Comparison of ENCODE assay signal across 11 cellular contexts in the genomic region with DNA sequence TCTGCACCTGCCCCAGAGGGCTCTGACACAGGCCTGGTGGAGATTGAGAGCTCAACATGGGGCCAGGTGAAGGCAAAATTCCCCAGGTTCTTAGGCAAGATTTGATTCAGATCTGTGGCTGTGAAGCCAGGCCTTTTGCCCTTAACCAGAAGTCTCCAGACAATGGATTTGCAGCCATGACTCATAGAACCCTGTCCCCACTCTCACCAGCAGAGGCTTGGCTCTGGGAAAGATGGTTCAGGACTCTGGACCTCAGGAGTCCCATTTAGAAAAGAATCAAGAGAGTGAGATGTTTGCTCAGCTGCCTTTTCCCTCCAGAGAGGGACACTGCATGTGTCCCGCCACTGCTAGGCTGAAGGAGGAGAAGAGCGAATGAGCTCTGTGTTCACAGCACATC.
DNase-seq lines count a peak whose midpoint lies in the region; ATAC-seq, FAIRE-seq and TF ChIP-seq lines count a peak whose summit lies in the region.
"Had no signal": no experiment of that assay in that cellular context is flagged by ENCODE, and none has a peak within 500 bp of the region (broad histone marks: within the 10 kb centered on the region; RNA-seq: fewer than 3 reads in every experiment).

No MANE protein-coding gene starts in this region.

- peaks cover 65% of the 10 kb centered on the region for H3K4me1 Mint-ChIP-seq in central memory CD8-positive, alpha-beta T cell
- H3K4me1 Mint-ChIP-seq in progenitor cell of endocrine pancreas (ENCODE audit: low read depth): peaks cover 9% of the 10 kb centered on the region

- FAIRE-seq in GM12891 (lab: Jason Lieb, UNC): no peak
- FAIRE-seq: GM12878 had no signal

- peaks cover 5% of the 10 kb centered on the region for H3K36me3 Mint-ChIP-seq in central memory CD8-positive, alpha-beta T cell (ENCODE audit: insufficient read depth)
- no peaks in the 10 kb centered on the region for H3K36me3 Mint-ChIP-seq in progenitor cell of endocrine pancreas (ENCODE audit: insufficient read depth)

- TF ChIP-seq CTCF in progenitor cell of endocrine pancreas (IDR thresholded peaks at IDR 0.05; ENCODE audit: unreplicated experiment): no peak

- no peaks in the 10 kb centered on the region for H3K27me3 Mint-ChIP-seq in central memory CD8-positive, alpha-beta T cell
- H3K27me3 Mint-ChIP-seq in progenitor cell of endocrine pancreas: peaks cover 30% of the 10 kb centered on the region

- H3K9me3 Mint-ChIP-seq in central memory CD8-positive, alpha-beta T cell: no peaks in the 10 kb centered on the region
- H3K9me3 Mint-ChIP-seq in progenitor cell of endocrine pancreas (ENCODE audit: low read depth): no peaks in the 10 kb centered on the region

- DNase-seq in NCI-H748 (lab: John Stamatoyannopoulos, UW; ENCODE audit: unreplicated experiment) (peak; percentile 1), NCI-H748 treated with DMSO at 0.1 percent for 48 hours (lab: John Stamatoyannopoulos, UW) (no peak), NCI-H345 (lab: John Stamatoyannopoulos, UW) (peak; percentile 45), progenitor cell of endocrine pancreas (ENCODE audit: low spot score, unreplicated experiment) (no peak), GM12891 (ENCODE audit: insufficient read length, low spot score) (no peak)
- no peak for DNase-seq in central memory CD8-positive, alpha-beta T cell (ENCODE audit: low spot score in 2 of 2)
- DNase-seq: NCI-H187 treated with DMSO at 0.1 percent for 48 hours; stimulated activated CD4-positive, alpha-beta T cell treated with anti-CD3 and anti-CD28 coated beads, Interleukin-1b, Interleukin-23, amount 100 ng/mL, for 48 hours had no signal

- peak overlapping the region; percentile 73 for H3K4me3 Mint-ChIP-seq in central memory CD8-positive, alpha-beta T cell
- H3K4me3 Mint-ChIP-seq in progenitor cell of endocrine pancreas (ENCODE audit: low read depth): no peak overlapping the region

- peak overlapping the region; percentile 84 for H3K27ac Mint-ChIP-seq in central memory CD8-positive, alpha-beta T cell (ENCODE audit: low read depth)
- peak overlapping the region; percentile 9 for H3K27ac Mint-ChIP-seq in progenitor cell of endocrine pancreas

- ATAC-seq in central memory CD8-positive, alpha-beta T cell (replicated peaks; ENCODE audit: extremely low read depth, poor library complexity, severe bottlenecking): no peak
- no peak for ATAC-seq in GM21423 (IDR thresholded peaks at IDR 0.05; ENCODE audit: unreplicated experiment)
- no peak for ATAC-seq in HG03354 (IDR thresholded peaks at IDR 0.05; ENCODE audit: poor library complexity, severe bottlenecking, unreplicated experiment)
- ATAC-seq: GM12878 had no signal

- no peak for TF ChIP-seq POLR2A in GM12891 (IDR thresholded peaks at IDR 0.05; ENCODE audit: low read depth, low read length)

TF ChIP-seq in GM12891, 5 proteins besides CTCF, POLR2A, EP300 and RAD21:
- TF ChIP-seq POLR2AphosphoS5 (IDR thresholded peaks at IDR 0.05; ENCODE audit: low read depth, low read length) (no peak), PAX5 (IDR thresholded peaks at IDR 0.05; ENCODE audit: insufficient read depth, low read length, severe bottlenecking) (no peak), TAF1 (IDR thresholded peaks at IDR 0.05; ENCODE audit: low read depth, low read length) (no peak), SPI1 (IDR thresholded peaks at IDR 0.05; ENCODE audit: low read depth, low read length) (no peak)

Comparison
In these comparisons a context has a peak if more than half of its experiments do, and no peak if none do; other contexts are left out.
1. DNase-seq: peak in NCI-H748 (single experiment) and NCI-H345 (single experiment); none in NCI-H748 treated with DMSO at 0.1 percent for 48 hours (single experiment), central memory CD8-positive, alpha-beta T cell (0 of 2), progenitor cell of endocrine pancreas (single experiment) and GM12891 (single experiment).